In the genomic region with DNA sequence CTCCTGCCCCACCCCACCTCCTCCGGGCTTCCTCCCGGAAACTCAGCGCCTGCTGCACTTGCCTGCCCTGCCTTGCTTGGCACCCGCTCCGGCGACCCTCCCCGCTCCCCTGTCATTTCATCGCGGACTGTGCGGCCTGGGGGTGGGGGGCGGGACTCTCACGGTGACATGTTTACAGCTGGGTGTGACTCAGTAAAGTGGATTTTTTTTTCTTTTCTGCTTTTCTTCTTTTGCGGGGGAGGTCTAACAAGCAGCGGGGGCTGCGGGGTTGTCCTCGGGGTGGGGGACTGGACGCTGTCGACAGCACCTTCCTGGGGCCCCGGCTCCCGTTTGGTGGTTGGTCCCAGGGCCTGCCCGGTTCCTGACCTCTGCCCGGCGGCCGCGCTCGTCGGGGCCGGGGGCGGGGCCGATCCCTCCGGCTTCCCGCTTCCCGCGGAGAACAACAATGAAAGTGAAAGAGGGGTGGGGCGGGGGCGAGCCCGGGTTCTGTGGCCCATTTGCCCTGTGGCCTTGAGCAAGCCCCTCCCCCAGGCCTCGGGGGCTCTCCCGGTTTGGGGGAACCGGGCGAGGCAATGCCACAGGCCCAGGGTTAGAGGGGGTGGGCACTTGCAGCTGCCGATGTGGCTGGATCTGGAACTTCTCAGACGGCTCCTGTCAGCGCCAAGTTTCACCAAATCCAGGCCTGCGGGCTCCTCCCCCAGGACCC, we compare ENCODE assay signal across 8 cellular contexts. TPM values are rescaled to one million over a fixed set of nuclear protein-coding genes. Genes with fewer than 3 reads are reported as not detected.
DNase-seq lines count a peak whose midpoint lies in the region; ATAC-seq and TF ChIP-seq lines count a peak whose summit lies in the region.

No MANE protein-coding gene starts in this region.

- peak; percentile 41 for ATAC-seq in central memory CD8-positive, alpha-beta T cell (replicated peaks; ENCODE audit: extremely low read depth, poor library complexity, severe bottlenecking)
- ATAC-seq in right lobe of liver, result peak; percentile 75 to 83 (median 78)

- DNase-seq in central memory CD8-positive, alpha-beta T cell (ENCODE audit: low spot score in 2 of 2), result no peak
- DNase-seq in right lobe of liver, result peak; percentile 75 to 85 (median 77)
- peak; percentile 42 to 57 (median 51) for DNase-seq in stimulated activated CD4-positive, alpha-beta T cell treated with anti-CD3 and anti-CD28 coated beads, TNF-alpha, amount 100 ng/mL, for 4 hours (ENCODE audit: low read depth in 3 of 3)
- DNase-seq in NCI-H226, result no peak
- no peak for DNase-seq in G401 (ENCODE audit: low spot score)

- H3K79me2 ChIP-seq in DOHH2 (ENCODE audit: control insufficient read depth, low read length), result no peaks in the 10 kb centered on the region

- no peak for TF ChIP-seq POLR2A in right lobe of liver (IDR thresholded peaks at IDR 0.05)

- H3F3A ChIP-seq in DOHH2 (ENCODE audit: control insufficient read depth, insufficient read depth), result no peaks in the 10 kb centered on the region

- peaks cover 18% of the 10 kb centered on the region for H3K4me1 ChIP-seq in DOHH2 (ENCODE audit: control insufficient read depth, low read length)
- peaks cover 0 to 8% (median 3%) of the 10 kb centered on the region in 4 donors for H3K4me1 ChIP-seq in right lobe of liver

- H3K27me3 Mint-ChIP-seq in central memory CD8-positive, alpha-beta T cell, result peaks cover 18% of the 10 kb centered on the region

- peak overlapping the region; percentile 65 for H3K4me2 ChIP-seq in DOHH2 (ENCODE audit: low read length)

- H4K20me1 ChIP-seq in DOHH2 (ENCODE audit: control insufficient read depth, insufficient read depth, low read depth, low read length), result no peaks in the 10 kb centered on the region; the same call in 1 of the 2 replicates

- H3K36me3 ChIP-seq in DOHH2 (ENCODE audit: control insufficient read depth, low read length), result peaks cover 14% of the 10 kb centered on the region; the same call in 1 of the 2 replicates
- peaks cover 0 to 10% (median 2%) of the 10 kb centered on the region in 4 donors for H3K36me3 ChIP-seq in right lobe of liver

- H3K27me3 ChIP-seq in DOHH2 (ENCODE audit: control insufficient read depth, low read length) (peaks cover 25% of the 10 kb centered on the region), right lobe of liver (no peaks in the 10 kb centered on the region)

- TF ChIP-seq EP300 in Ishikawa (IDR thresholded peaks at IDR 0.05; ENCODE audit: borderline replicate concordance), result no peak

- H3K36me3 Mint-ChIP-seq in central memory CD8-positive, alpha-beta T cell (ENCODE audit: insufficient read depth), result peaks cover 40% of the 10 kb centered on the region

- in situ Hi-C loops in G401 (cut with HindIII; ENCODE audit: low sequenced_read_pairs), result no loop called here

- no peaks in the 10 kb centered on the region for H3K9me3 Mint-ChIP-seq in central memory CD8-positive, alpha-beta T cell

- H3K4me3 ChIP-seq in DOHH2 (ENCODE audit: low read length), result peak overlapping the region; percentile 59
- H3K4me3 ChIP-seq in WI38 (ENCODE audit: low read depth, low read length), result peak overlapping the region; percentile 56
- H3K4me3 ChIP-seq in right lobe of liver, result peak overlapping the region; percentile 56 to 62 (median 58)

- H3K27ac Mint-ChIP-seq in central memory CD8-positive, alpha-beta T cell (ENCODE audit: low read depth), result peak overlapping the region; percentile 81

- H3K4me1 Mint-ChIP-seq in central memory CD8-positive, alpha-beta T cell, result peaks cover 13% of the 10 kb centered on the region

- under 1% methylated on average over 25 of the region's 45 CpGs for WGBS in right lobe of liver (ENCODE audit: insufficient coverage, low coverage, low lambda C conversion rate, missing lambda C conversion rate)

- no peaks in the 10 kb centered on the region for H3K9me2 ChIP-seq in DOHH2 (replicated peaks; ENCODE audit: control insufficient read depth, low read length)

- intact Hi-C loops in right lobe of liver (cut with DNase I), result loop anchor here (10.0 kb wide), 1 partner anchor 154 kb away; no protein-coding TSS in a partner anchor

- TF ChIP-seq CTCF in DOHH2 (IDR thresholded peaks at IDR 0.05; ENCODE audit: low read depth, low read length, poor library complexity, severe bottlenecking), result no peak
- TF ChIP-seq CTCF in WI38 (IDR thresholded peaks at IDR 0.05; ENCODE audit: low read depth, low read length), result no peak
- no peak for TF ChIP-seq CTCF in right lobe of liver (IDR thresholded peaks at IDR 0.05)

- H3K4me3 Mint-ChIP-seq in central memory CD8-positive, alpha-beta T cell, result peak overlapping the region; percentile 76

- H3K27ac ChIP-seq in DOHH2 (ENCODE audit: low read depth, low read length) (no peak overlapping the region), right lobe of liver (peak overlapping the region; percentile 18 to 53 (median 44))

- TF ChIP-seq RAD21 in Ishikawa (IDR thresholded peaks at IDR 0.05; ENCODE audit: low read depth), result no peak

- H3K9me3 ChIP-seq in DOHH2 (ENCODE audit: control insufficient read depth, insufficient read depth, low read length) (no peaks in the 10 kb centered on the region), right lobe of liver (no peaks in the 10 kb centered on the region)

TF ChIP-seq in Ishikawa, 13 proteins besides CTCF, POLR2A, EP300 and RAD21:
- TF ChIP-seq TEAD4 (IDR thresholded peaks at IDR 0.05) (no peak), YY1 (IDR thresholded peaks at IDR 0.05; ENCODE audit: low read depth) (no peak), TCF12 (IDR thresholded peaks at IDR 0.05; ENCODE audit: low read depth) (peak; percentile 57), EGR1 (IDR thresholded peaks at IDR 0.05) (peak; percentile 80)
- TF ChIP-seq, protein P1, sequence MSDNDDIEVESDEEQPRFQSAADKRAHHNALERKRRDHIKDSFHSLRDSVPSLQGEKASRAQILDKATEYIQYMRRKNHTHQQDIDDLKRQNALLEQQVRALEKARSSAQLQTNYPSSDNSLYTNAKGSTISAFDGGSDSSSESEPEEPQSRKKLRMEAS (IDR thresholded peaks at IDR 0.05), result peak; percentile 7; the same call in 1 of the 2 replicates

RNA-seq across cellular contexts. Expression of gene MDK, which starts 1.0 kb away (rescaled TPM):
- 1 to 10 TPM in 5 of 6 experiments, under 1 TPM in 1; 0.35 to 6.4 (median 4.2) TPM for total RNA-seq in right lobe of liver
- 612 and 634 TPM in 2 replicates for total RNA-seq in G401 (2014; rRNA removed; shearing (Covaris generic))

RNA-seq across cellular contexts. Expression of gene CHRM4, which starts 11.1 kb away (rescaled TPM):
- total RNA-seq in right lobe of liver, result not detected
- total RNA-seq in G401 (2014; rRNA removed; shearing (Covaris generic)), result 0.55 and 5.2 TPM in 2 replicates

RNA-seq across cellular contexts. Expression of gene DGKZ, which starts 33.2 kb away (rescaled TPM):
- total RNA-seq in right lobe of liver, result 10 to 100 TPM; 10.7 to 57.9 (median 16.0) TPM
- total RNA-seq in G401 (2014; rRNA removed; shearing (Covaris generic)), result 66.2 and 68.4 TPM in 2 replicates

Comparison
In these comparisons a context has a peak if more than half of its experiments do, and no peak if none do; other contexts are left out.
1. DNase-seq: peak in right lobe of liver (3 of 3) and stimulated activated CD4-positive, alpha-beta T cell treated with anti-CD3 and anti-CD28 coated beads, TNF-alpha, amount 100 ng/mL, for 4 hours (3 of 3); none in central memory CD8-positive, alpha-beta T cell (0 of 2), NCI-H226 (single experiment) and G401 (single experiment).
2. RNA of gene MDK, which starts 1.0 kb away (total RNA-seq): 612 to 634 TPM in G401; 0.35 to 6.4 TPM in right lobe of liver; every median in the first group is over 10 times any median in the second.
3. Peak in every context shown above with its lines, with median percentiles within 50 percentile points of each other: H3K4me3 ChIP-seq.